8 cellular contexts compared by ENCODE assay signal in genomic region chr3:193190387-193190786, GRCh38. TPM values are rescaled to one million over a fixed set of nuclear protein-coding genes. Genes with fewer than 3 reads are reported as not detected.
DNase-seq lines count a peak whose midpoint lies in the region; ATAC-seq and TF ChIP-seq lines count a peak whose summit lies in the region.

No MANE protein-coding gene starts in this region.

- H3K4me3 ChIP-seq in Panc1 (ENCODE audit: low read depth in 2 of 2, low read length in 2 of 2) = no peak overlapping the region
- no peak overlapping the region for H3K4me3 ChIP-seq in hepatocyte
- no peak overlapping the region for H3K4me3 ChIP-seq in vagina

- H3K9me3 ChIP-seq in Panc1 (ENCODE audit: control insufficient read depth, insufficient read depth, low read depth, low read length) = no peaks in the 10 kb centered on the region
- no peaks in the 10 kb centered on the region for H3K9me3 ChIP-seq in hepatocyte (ENCODE audit: low read depth)
- H3K9me3 ChIP-seq in vagina = no peaks in the 10 kb centered on the region

- TF ChIP-seq CTCF in Panc1 (IDR thresholded peaks at IDR 0.05) = peak; percentile 63
- TF ChIP-seq CTCF in hepatocyte (IDR thresholded peaks at IDR 0.05; ENCODE audit: poor library complexity) = peak; percentile 44
- no peak for TF ChIP-seq CTCF in vagina (IDR thresholded peaks at IDR 0.05)

- no peaks in the 10 kb centered on the region for H3K4me1 ChIP-seq in Panc1 (ENCODE audit: control insufficient read depth, insufficient read depth, low read length)
- no peaks in the 10 kb centered on the region for H3K4me1 ChIP-seq in hepatocyte (ENCODE audit: insufficient read depth)
- no peaks in the 10 kb centered on the region for H3K4me1 ChIP-seq in vagina

- H3K36me3 ChIP-seq in Panc1 (ENCODE audit: control insufficient read depth, insufficient read depth, low read length) (no peaks in the 10 kb centered on the region), hepatocyte (replicated peaks; ENCODE audit: insufficient read depth, low read depth) (no peaks in the 10 kb centered on the region), vagina (no peaks in the 10 kb centered on the region)

- no peaks in the 10 kb centered on the region for H3K79me2 ChIP-seq in hepatocyte

- H3K27me3 ChIP-seq in Panc1 (ENCODE audit: control insufficient read depth, insufficient read depth, low read length) (peaks cover 4% of the 10 kb centered on the region; the same call in 1 of the 2 replicates), hepatocyte (no peaks in the 10 kb centered on the region), vagina (no peaks in the 10 kb centered on the region)

- no peak for TF ChIP-seq POLR2A in vagina (IDR thresholded peaks at IDR 0.05)

- POLR2A ChIA-PET in Panc1 (lab: Charles Lee) = no interaction called here

- in situ Hi-C loops in KBM-7 (cut with MboI; ENCODE audit: low pct_unique_long_range_greater_than_20kb, low sequenced_read_pairs) (no loop called here), Panc1 (cut with HindIII; ENCODE audit: low pct_unique_long_range_greater_than_20kb, low sequenced_read_pairs) (no loop called here)

- ATAC-seq in GM18909 (IDR thresholded peaks at IDR 0.05; ENCODE audit: poor library complexity, unreplicated experiment) (peak; percentile 65), Panc1 (peak; percentile 65; the same call in 1 of the 2 replicates)

- H2AFZ ChIP-seq in hepatocyte = no peak overlapping the region

- DNase-seq in CD1c-positive myeloid dendritic cell (ENCODE audit: extremely low spot score) = peak; percentile 22
- peak; percentile 44 for DNase-seq in KBM-7
- no peak for DNase-seq in Panc1 (ENCODE audit: low read depth, low spot score)
- peak; percentile 65 for DNase-seq in hepatocyte (ENCODE audit: low spot score)
- DNase-seq in OCI-M2 (lab: John Stamatoyannopoulos, UW; ENCODE audit: unreplicated experiment) = no peak
- no peak for DNase-seq in vagina (ENCODE audit: extremely low spot score in 2 of 2)
- DNase-seq in putamen (ENCODE audit: low spot score) = no peak

- CTCF ChIA-PET in Panc1 (lab: Charles Lee) = no interaction called here

- H3K4me2 ChIP-seq in hepatocyte = no peak overlapping the region

- no peak overlapping the region for H3K27ac ChIP-seq in Panc1 (ENCODE audit: low read length)
- H3K27ac ChIP-seq in hepatocyte = no peak overlapping the region
- H3K27ac ChIP-seq in vagina = no peak overlapping the region

- no TSS peak for BruUV-seq in Panc1 (replicated peaks; lab: Mats Ljungman, UMichigan)

- no peaks in the 10 kb centered on the region for H4K20me1 ChIP-seq in hepatocyte (ENCODE audit: insufficient read depth, poor library complexity, severe bottlenecking)

- intact Hi-C loops in Panc1 (cut with micrococcal nuclease; ENCODE audit: unreplicated experiment) = loop anchor here (10.0 kb wide), 2 partner anchors 376 to 384 kb away; no protein-coding TSS in a partner anchor
- intact Hi-C loops in vagina (cut with DNase I) = no loop called here

- H3K9me2 ChIP-seq in hepatocyte (replicated peaks; ENCODE audit: insufficient read depth) = no peaks in the 10 kb centered on the region

RNA-seq across cellular contexts. Expression of gene PLAAT1, which starts 50.6 kb away (rescaled TPM):
- total RNA-seq in Panc1 (2021; ENCODE audit: unreplicated experiment) (3.9 TPM), hepatocyte (0.87 and 1.9 TPM in 2 replicates), vagina (not detected)
- polyA plus RNA-seq in Panc1 (2012; ENCODE audit: insufficient read length) = 2.4 TPM
- 1.3 and 1.4 TPM in 2 replicates for polyA plus RNA-seq in hepatocyte

Comparison
In these comparisons a context has a peak if more than half of its experiments do, and no peak if none do; other contexts are left out.
1. DNase-seq: peak in CD1c-positive myeloid dendritic cell (single experiment), KBM-7 (single experiment) and hepatocyte (single experiment); none in Panc1 (single experiment), OCI-M2 (single experiment), vagina (0 of 2) and putamen (single experiment).
2. CTCF ChIP-seq: peak in Panc1 (single experiment) and hepatocyte (single experiment); none in vagina (0 of 3).